In the genomic region with DNA sequence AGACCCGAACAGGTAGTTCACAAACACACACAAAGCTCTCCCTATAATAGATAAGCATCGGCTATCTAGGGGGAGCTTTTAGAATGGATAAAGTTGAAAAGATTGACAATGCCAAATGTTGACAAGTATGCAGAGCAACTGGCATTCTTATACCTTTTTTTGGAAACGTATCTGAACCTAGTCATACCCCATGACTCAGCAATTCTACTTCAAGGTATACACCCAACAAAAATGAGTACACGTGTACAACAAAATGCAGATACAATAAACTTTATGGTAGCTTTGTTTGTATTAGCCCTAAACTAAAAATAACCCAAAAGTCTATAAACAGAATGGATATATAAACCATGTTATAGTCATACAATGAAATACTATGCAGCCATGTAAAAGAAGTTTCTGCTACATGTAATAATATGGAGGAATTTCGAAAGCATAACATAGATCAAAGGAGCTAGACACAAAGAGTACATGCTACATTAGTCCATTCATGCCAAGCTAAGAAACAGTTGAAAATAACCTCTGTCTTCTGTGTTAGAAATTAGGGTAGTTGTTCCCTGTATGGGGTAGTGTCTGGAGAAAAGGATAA, we compare ENCODE assay signal across 25 cellular contexts.
"Had no signal": no experiment of that assay in that cellular context is flagged by ENCODE, and none has a peak within 500 bp of the region (broad histone marks: within the 10 kb centered on the region; RNA-seq: fewer than 3 reads in every experiment).

No MANE protein-coding gene starts in this region.

- H3K27ac Mint-ChIP-seq: memory B cell; naive thymus-derived CD4-positive, alpha-beta T cell; natural killer cell treated with Interleukin-12 subunit alpha and Interleukin-12 subunit beta and Interleukin-15 and Interleukin-18, amount 100 ng/mL, for 72 hours; progenitor cell of endocrine pancreas; stimulated activated naive B cell treated with anti-CD40 and anti-IgM and Interleukin-4, amounts not matched to agents 10 μg/mL and 1 μg/mL and 100 μg/mL, for 72 hours had no signal

- H3K27ac ChIP-seq: left ventricle myocardium inferior, ovary, skin epidermis, stomach, testis, thyroid gland, transverse colon, upper lobe of left lung, vagina had no signal

- H3K36me3 Mint-ChIP-seq: memory B cell; naive thymus-derived CD4-positive, alpha-beta T cell; natural killer cell treated with Interleukin-12 subunit alpha and Interleukin-12 subunit beta and Interleukin-15 and Interleukin-18, amount 100 ng/mL, for 72 hours; stimulated activated naive B cell treated with anti-CD40 and anti-IgM and Interleukin-4, amounts not matched to agents 10 μg/mL and 1 μg/mL and 100 μg/mL, for 72 hours had no signal

- H3K4me1 Mint-ChIP-seq: memory B cell; naive thymus-derived CD4-positive, alpha-beta T cell had no signal

- H3K27me3 ChIP-seq: ovary, right atrium auricular region, stomach, testis, thyroid gland, transverse colon, upper lobe of left lung, vagina had no signal

- DNase-seq: hypothalamus; islet precursor cell; left ventricle myocardium inferior; midbrain; mucosa of descending colon; naive thymus-derived CD4-positive, alpha-beta T cell; ovary; stimulated activated CD4-positive, alpha-beta T cell treated with anti-CD3 and anti-CD28 coated beads, Interleukin-12 subunit alpha, Interleukin-12 subunit beta, amount 100 ng/mL, for 4 hours; stimulated activated CD4-positive, alpha-beta T cell treated with anti-CD3 and anti-CD28 coated beads, Interleukin-15, amount 100 ng/mL, for 24 hours; stimulated activated CD4-positive, alpha-beta T cell treated with anti-CD3 and anti-CD28 coated beads, Interleukin-2, amount 100 ng/mL, for 24 hours; stimulated activated CD4-positive, alpha-beta T cell treated with anti-CD3 and anti-CD28 coated beads, Interleukin-4, amount 100 ng/mL, for 1 hour; stimulated activated naive B cell treated with anti-CD40 and anti-IgM and Interleukin-4, amounts not matched to agents 10 μg/mL and 1 μg/mL and 100 μg/mL, for 72 hours; stimulated activated naive CD8-positive, alpha-beta T cell treated with anti-CD3 and anti-CD28 coated beads, Interleukin-15, Interleukin-2, amounts not matched to agents 100 U/mL and 50 U/mL, for 24 hours; stomach; testis; thyroid gland; transverse colon; upper lobe of left lung had no signal

- H3K9me3 Mint-ChIP-seq: memory B cell; natural killer cell treated with Interleukin-12 subunit alpha and Interleukin-12 subunit beta and Interleukin-15 and Interleukin-18, amount 100 ng/mL, for 72 hours; stimulated activated naive B cell treated with anti-CD40 and anti-IgM and Interleukin-4, amounts not matched to agents 10 μg/mL and 1 μg/mL and 100 μg/mL, for 72 hours had no signal

- H3K4me3 ChIP-seq: left ventricle myocardium inferior, mucosa of descending colon, ovary, right atrium auricular region, skin epidermis, stomach, testis, thyroid gland, transverse colon, upper lobe of left lung, vagina had no signal

- H3K4me1 ChIP-seq: left ventricle myocardium inferior, right atrium auricular region, stomach, testis, thyroid gland, transverse colon, upper lobe of left lung, vagina had no signal

- H3K9me3 ChIP-seq: left ventricle myocardium inferior, mucosa of descending colon, right atrium auricular region, stomach, testis, thyroid gland, transverse colon, upper lobe of left lung, vagina had no signal

- H3K36me3 ChIP-seq: left ventricle myocardium inferior, ovary, right atrium auricular region, stomach, thyroid gland, transverse colon, upper lobe of left lung, vagina had no signal

- H3K4me3 Mint-ChIP-seq: memory B cell; naive thymus-derived CD4-positive, alpha-beta T cell; natural killer cell treated with Interleukin-12 subunit alpha and Interleukin-12 subunit beta and Interleukin-15 and Interleukin-18, amount 100 ng/mL, for 72 hours; stimulated activated naive B cell treated with anti-CD40 and anti-IgM and Interleukin-4, amounts not matched to agents 10 μg/mL and 1 μg/mL and 100 μg/mL, for 72 hours had no signal

- ATAC-seq: mucosa of descending colon; naive thymus-derived CD4-positive, alpha-beta T cell; natural killer cell treated with Interleukin-12 subunit alpha and Interleukin-12 subunit beta and Interleukin-15 and Interleukin-18, amount 100 ng/mL, for 72 hours; sciatic nerve; stimulated activated naive B cell treated with anti-CD40 and anti-IgM and Interleukin-4, amounts not matched to agents 10 μg/mL and 1 μg/mL and 100 μg/mL, for 72 hours; stimulated activated naive CD8-positive, alpha-beta T cell treated with anti-CD3 and anti-CD28 coated beads, Interleukin-15, Interleukin-2, amounts not matched to agents 100 U/mL and 50 U/mL, for 24 hours had no signal

- H3K27me3 Mint-ChIP-seq: naive thymus-derived CD4-positive, alpha-beta T cell; natural killer cell treated with Interleukin-12 subunit alpha and Interleukin-12 subunit beta and Interleukin-15 and Interleukin-18, amount 100 ng/mL, for 72 hours; progenitor cell of endocrine pancreas had no signal
